8 cellular contexts compared by ENCODE assay signal in the genomic region with DNA sequence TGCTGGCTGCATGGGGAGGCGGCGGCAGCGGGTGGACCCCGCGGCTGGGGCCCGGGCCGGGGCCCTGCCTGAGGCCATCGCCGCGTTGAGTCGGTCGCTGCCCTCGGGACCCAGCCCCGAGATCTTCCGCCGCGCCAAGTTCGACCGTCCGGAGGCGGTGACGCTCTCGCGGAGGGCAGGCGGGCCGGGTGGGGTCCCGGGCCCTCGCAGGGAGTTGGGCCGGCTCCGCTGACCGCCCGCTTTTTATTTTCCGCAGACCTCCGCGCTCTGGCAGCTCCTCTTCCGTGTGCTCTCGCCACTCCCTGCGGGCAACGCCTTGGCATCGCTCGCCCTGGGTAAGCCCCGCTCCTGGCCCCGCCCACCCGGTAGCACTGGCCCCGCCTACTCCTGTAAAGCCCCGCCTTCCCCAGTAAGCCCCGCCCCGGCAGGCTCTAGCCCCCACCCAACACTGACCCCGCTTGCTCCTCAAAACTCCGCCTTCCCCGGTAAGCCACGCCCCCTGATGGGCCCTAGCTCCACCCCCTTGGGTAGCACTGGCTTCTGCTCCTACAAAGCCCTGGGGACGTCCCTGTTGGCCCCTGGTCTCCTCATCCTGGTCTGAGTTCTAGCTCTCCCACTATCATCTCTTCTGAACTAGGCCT. TPM values are rescaled to one million over a fixed set of nuclear protein-coding genes. Genes with fewer than 3 reads are reported as not detected.
DNase-seq lines count a peak whose midpoint lies in the region; ATAC-seq and TF ChIP-seq lines count a peak whose summit lies in the region.

No MANE protein-coding gene starts in this region.

- H3K9me2 ChIP-seq in PC-9 (ENCODE audit: insufficient read depth): no peaks in the 10 kb centered on the region

- H3K4ac ChIP-seq in neuronal stem cell (ENCODE audit: low read length): no peak overlapping the region

- H3K9me3 ChIP-seq in PC-9 (ENCODE audit: insufficient read depth, low read depth): no peaks in the 10 kb centered on the region
- no peaks in the 10 kb centered on the region for H3K9me3 ChIP-seq in neuronal stem cell (replicated peaks in 1 of 2; ENCODE audit: control insufficient read depth in 2 of 2, insufficient read depth in 1 of 2, low read depth in 1 of 2, low read length in 2 of 2)
- no peaks in the 10 kb centered on the region for H3K9me3 ChIP-seq in thoracic aorta

- peaks cover 13% of the 10 kb centered on the region; the same call in 1 of the 2 replicates for H3F3A ChIP-seq in PC-9 (ENCODE audit: insufficient read depth, low read depth)

- H3K4me1 ChIP-seq in PC-9 (replicated peaks; ENCODE audit: insufficient read depth) (peaks cover 28% of the 10 kb centered on the region), neuronal stem cell (ENCODE audit: control insufficient read depth in 2 of 2, insufficient read depth in 1 of 2, low read depth in 1 of 2, low read length in 2 of 2) (peaks cover 16 to 20% of the 10 kb centered on the region in 2 donors), thoracic aorta (ENCODE audit: control insufficient read depth in 1 of 2, low read depth in 2 of 2) (peaks cover 12 to 52% of the 10 kb centered on the region in 2 donors)

- TSS peak; percentile 80 for BruUV-seq in PC-9 (replicated peaks; lab: Mats Ljungman, UMichigan)

- 0 out of 2 replicates have a peak, but pooled peaks cover 5% of the 10 kb centered on the region for H3K79me2 ChIP-seq in PC-9 (ENCODE audit: low read depth)

- peak overlapping the region; percentile 90 for H2AFZ ChIP-seq in PC-9
- peak overlapping the region; percentile 98 for H2AFZ ChIP-seq in neuronal stem cell (ENCODE audit: low read length)

- H3K27ac ChIP-seq in PC-9 (peak overlapping the region; percentile 65), neuronal stem cell (replicated peaks; ENCODE audit: low read length) (peak overlapping the region; percentile 73), thoracic aorta (peak overlapping the region in 1 of 2 donors; percentile 59)

- WGBS in neuronal stem cell (ENCODE audit: extremely low coverage in 2 of 2, insufficient read length in 2 of 2, insufficient replicate concordance in 1 of 2), 2 donors: no CpG with 5 or more reads among the region's 53 CpGs

- H3K36me3 Mint-ChIP-seq in activated T-helper 1 cell treated with anti-CD3 and anti-CD28 coated beads, Interleukin-12 subunit alpha, Interleukin-12 subunit beta, Interleukin-2, Interleukin-4 antibody, amounts not matched to agents 30 ng/mL and 10 ng/mL and 1 ng/mL, durations not matched to agents 14 hours and 24 hours and 36 hours (ENCODE audit: low read depth): no peaks in the 10 kb centered on the region

- DNase-seq in EH (ENCODE audit: low read depth) (peak; percentile 61), PC-9 (peak; percentile 74), fibroblast of the aortic adventitia (ENCODE audit: low read depth) (peak; percentile 37), neuronal stem cell (ENCODE audit: low spot score) (no peak), thoracic aorta (ENCODE audit: low spot score) (no peak), NCI-H128 (lab: John Stamatoyannopoulos, UW; ENCODE audit: unreplicated experiment) (no peak)
- DNase-seq in activated T-helper 1 cell treated with anti-CD3 and anti-CD28 coated beads, Interleukin-12 subunit alpha, Interleukin-12 subunit beta, Interleukin-2, Interleukin-4 antibody, amounts not matched to agents 30 ng/mL and 10 ng/mL and 1 ng/mL, durations not matched to agents 14 hours and 24 hours and 36 hours (ENCODE audit: low spot score): peak; percentile 84

- peak overlapping the region; percentile 75 for H2BK15ac ChIP-seq in neuronal stem cell (ENCODE audit: low read length)

- H3K9ac ChIP-seq in neuronal stem cell (ENCODE audit: low read depth, low read length, poor library complexity): peak overlapping the region; percentile 84

- H2BK120ac ChIP-seq in neuronal stem cell (ENCODE audit: low read depth, low read length): no peak overlapping the region

- no peaks in the 10 kb centered on the region for H3K27me3 Mint-ChIP-seq in activated T-helper 1 cell treated with anti-CD3 and anti-CD28 coated beads, Interleukin-12 subunit alpha, Interleukin-12 subunit beta, Interleukin-2, Interleukin-4 antibody, amounts not matched to agents 30 ng/mL and 10 ng/mL and 1 ng/mL, durations not matched to agents 14 hours and 24 hours and 36 hours (ENCODE audit: insufficient read depth)

- no peaks in the 10 kb centered on the region for H3K9me3 Mint-ChIP-seq in activated T-helper 1 cell treated with anti-CD3 and anti-CD28 coated beads, Interleukin-12 subunit alpha, Interleukin-12 subunit beta, Interleukin-2, Interleukin-4 antibody, amounts not matched to agents 30 ng/mL and 10 ng/mL and 1 ng/mL, durations not matched to agents 14 hours and 24 hours and 36 hours

- H3K36me3 ChIP-seq in PC-9 (ENCODE audit: low read depth): no peaks in the 10 kb centered on the region
- H3K36me3 ChIP-seq in neuronal stem cell (replicated peaks in 1 of 2; ENCODE audit: control insufficient read depth in 2 of 2, insufficient read depth in 2 of 2, low read length in 2 of 2): peaks cover 2 to 11% of the 10 kb centered on the region in 2 donors
- H3K36me3 ChIP-seq in thoracic aorta: no peaks in the 10 kb centered on the region

- peak overlapping the region; percentile 43 for H3K23ac ChIP-seq in neuronal stem cell (ENCODE audit: low read depth, low read length, poor library complexity)

- H3K79me1 ChIP-seq in neuronal stem cell (ENCODE audit: low read depth, low read length): peaks cover 17% of the 10 kb centered on the region

- H4K20me1 ChIP-seq in PC-9 (ENCODE audit: insufficient read depth): peaks cover 6% of the 10 kb centered on the region

- H4K8ac ChIP-seq in neuronal stem cell (ENCODE audit: low read depth, low read length): peak overlapping the region; percentile 43

- H3K4me3 ChIP-seq in PC-9 (peak overlapping the region; percentile 94), fibroblast of the aortic adventitia (ENCODE audit: low read depth, low read length) (peak overlapping the region; percentile 73), neuronal stem cell (ENCODE audit: low read length in 2 of 2) (peak overlapping the region; percentile 74 to 88), thoracic aorta (peak overlapping the region; percentile 72)

- H3K27ac Mint-ChIP-seq in activated T-helper 1 cell treated with anti-CD3 and anti-CD28 coated beads, Interleukin-12 subunit alpha, Interleukin-12 subunit beta, Interleukin-2, Interleukin-4 antibody, amounts not matched to agents 30 ng/mL and 10 ng/mL and 1 ng/mL, durations not matched to agents 14 hours and 24 hours and 36 hours: peak overlapping the region; percentile 90

- peak overlapping the region; percentile 41 for H2BK12ac ChIP-seq in neuronal stem cell (ENCODE audit: low read length)

- H4K91ac ChIP-seq in neuronal stem cell (ENCODE audit: low read depth, low read length, poor library complexity): no peak overlapping the region

- peak overlapping the region; percentile 87 for H3K4me3 Mint-ChIP-seq in activated T-helper 1 cell treated with anti-CD3 and anti-CD28 coated beads, Interleukin-12 subunit alpha, Interleukin-12 subunit beta, Interleukin-2, Interleukin-4 antibody, amounts not matched to agents 30 ng/mL and 10 ng/mL and 1 ng/mL, durations not matched to agents 14 hours and 24 hours and 36 hours

- no peaks in the 10 kb centered on the region for H3K27me3 ChIP-seq in PC-9 (ENCODE audit: insufficient read depth, low read depth)
- peaks cover 0 to 9% (median under 1%) of the 10 kb centered on the region in 3 experiments for H3K27me3 ChIP-seq in neuronal stem cell (ENCODE audit: control insufficient read depth in 3 of 3, insufficient read depth in 3 of 3, low read depth in 1 of 3, low read length in 3 of 3)
- no peaks in the 10 kb centered on the region for H3K27me3 ChIP-seq in thoracic aorta (replicated peaks; ENCODE audit: insufficient read depth)

- H3K14ac ChIP-seq in neuronal stem cell (ENCODE audit: low read length): no peak overlapping the region

- peak overlapping the region; percentile 39 for H2BK5ac ChIP-seq in neuronal stem cell (ENCODE audit: low read length)

- intact Hi-C loops in PC-9 (cut with micrococcal nuclease; ENCODE audit: unreplicated experiment): loop anchor here (1.0 to 5.0 kb wide), 4 partner anchors 27 to 399 kb away; no protein-coding TSS in a partner anchor
- intact Hi-C loops in activated T-helper 1 cell treated with anti-CD3 and anti-CD28 coated beads, Interleukin-12 subunit alpha, Interleukin-12 subunit beta, Interleukin-2, Interleukin-4 antibody, amounts not matched to agents 30 ng/mL and 10 ng/mL and 1 ng/mL, durations not matched to agents 14 hours and 24 hours and 36 hours (cut with micrococcal nuclease): loop anchor here (1.0 to 5.0 kb wide), 9 partner anchors 9 to 558 kb away; partner anchors contain the start of genes CDCA4, CRIP2, GPR132 and TEX22

- peaks cover 8% of the 10 kb centered on the region for H3K4me1 Mint-ChIP-seq in activated T-helper 1 cell treated with anti-CD3 and anti-CD28 coated beads, Interleukin-12 subunit alpha, Interleukin-12 subunit beta, Interleukin-2, Interleukin-4 antibody, amounts not matched to agents 30 ng/mL and 10 ng/mL and 1 ng/mL, durations not matched to agents 14 hours and 24 hours and 36 hours (ENCODE audit: low read depth)

- CTCF ChIA-PET in PC-9 (lab: Charles Lee): interaction anchor here (0.6 kb wide), 1 partner anchor 701 kb away, joined by 5 read pairs; no protein-coding TSS in a partner anchor

- ATAC-seq in HG03432 (IDR thresholded peaks at IDR 0.05; ENCODE audit: unreplicated experiment): peak; percentile 5
- ATAC-seq in thoracic aorta (ENCODE audit: insufficient number of reproducible peaks, low FRiP score, low read depth): no peak

- peak overlapping the region; percentile 71 for H3K18ac ChIP-seq in neuronal stem cell (ENCODE audit: low read length)

- H2AK5ac ChIP-seq in neuronal stem cell (ENCODE audit: low read depth, low read length): no peak overlapping the region

- H3K4me2 ChIP-seq in PC-9: peak overlapping the region; percentile 80
- peak overlapping the region; percentile 69 for H3K4me2 ChIP-seq in neuronal stem cell (ENCODE audit: insufficient read depth, low read length, poor library complexity, severe bottlenecking)

- TF ChIP-seq CTCF in PC-9 (conservative IDR thresholded peaks at IDR 0.05) (no peak), fibroblast of the aortic adventitia (IDR thresholded peaks at IDR 0.05; ENCODE audit: insufficient read depth, low read length) (no peak), thoracic aorta (IDR thresholded peaks at IDR 0.05) (no peak)

- POLR2A ChIA-PET in PC-9 (lab: Charles Lee; ENCODE audit: unreplicated experiment): interaction anchor here (0.6 to 0.7 kb wide), 3 partner anchors 37 to 87 kb away, joined by 5 to 27 read pairs (median 12); no protein-coding TSS in a partner anchor

RNA-seq across cellular contexts. Expression of gene TEDC1, which starts 0.4 kb away (rescaled TPM):
- 21.2 and 31.9 TPM in 2 replicates for total RNA-seq in PC-9 (2021)
- total RNA-seq in activated T-helper 1 cell treated with anti-CD3 and anti-CD28 coated beads, Interleukin-12 subunit alpha, Interleukin-12 subunit beta, Interleukin-2, Interleukin-4 antibody, amounts not matched to agents 30 ng/mL and 10 ng/mL and 1 ng/mL, durations not matched to agents 14 hours and 24 hours and 36 hours: 44.5 and 46.1 TPM in 2 replicates
- total RNA-seq in fibroblast of the aortic adventitia (ENCODE audit: low replicate concordance): 8.7 and 12.6 TPM in 2 replicates
- 13.4 TPM for polyA plus RNA-seq in neuronal stem cell (2013, experiment 1 of 2)
- 11.7 TPM for polyA plus RNA-seq in neuronal stem cell (2013, experiment 2 of 2)
- total RNA-seq in thoracic aorta: 10 to 100 TPM in 1 of 2 donors, 1 to 10 TPM in 1; 7.8 to 42.1 TPM

RNA-seq across cellular contexts. Expression of gene CRIP1, which starts 4.8 kb away (rescaled TPM):
- total RNA-seq in PC-9 (2021) (296 and 374 TPM in 2 replicates), fibroblast of the aortic adventitia (ENCODE audit: low replicate concordance) (9.4 and 28.4 TPM in 2 replicates), thoracic aorta (100 to 1,000 TPM in 1 of 2 donors, 10 to 100 TPM in 1; 75.4 to 325 TPM)
- 97.1 and 103 TPM in 2 replicates for total RNA-seq in activated T-helper 1 cell treated with anti-CD3 and anti-CD28 coated beads, Interleukin-12 subunit alpha, Interleukin-12 subunit beta, Interleukin-2, Interleukin-4 antibody, amounts not matched to agents 30 ng/mL and 10 ng/mL and 1 ng/mL, durations not matched to agents 14 hours and 24 hours and 36 hours
- 98.0 TPM for polyA plus RNA-seq in neuronal stem cell (2013, experiment 1 of 2)
- 93.7 TPM for polyA plus RNA-seq in neuronal stem cell (2013, experiment 2 of 2)

RNA-seq across cellular contexts. Expression of gene CRIP2, which starts 16.9 kb away (rescaled TPM):
- total RNA-seq in PC-9 (2021): 42.5 and 50.2 TPM in 2 replicates
- not detected in 2 replicates for total RNA-seq in activated T-helper 1 cell treated with anti-CD3 and anti-CD28 coated beads, Interleukin-12 subunit alpha, Interleukin-12 subunit beta, Interleukin-2, Interleukin-4 antibody, amounts not matched to agents 30 ng/mL and 10 ng/mL and 1 ng/mL, durations not matched to agents 14 hours and 24 hours and 36 hours
- 32.9 and 54.3 TPM in 2 replicates for total RNA-seq in fibroblast of the aortic adventitia (ENCODE audit: low replicate concordance)
- polyA plus RNA-seq in neuronal stem cell (2013, experiment 1 of 2): 16.9 TPM
- 15.2 TPM for polyA plus RNA-seq in neuronal stem cell (2013, experiment 2 of 2)
- 100 to 1,000 TPM; 307 to 748 TPM for total RNA-seq in thoracic aorta

RNA-seq across cellular contexts. Expression of gene TMEM121, which starts 34.9 kb away (rescaled TPM):
- total RNA-seq in PC-9 (2021) (1.0 and 1.1 TPM in 2 replicates), fibroblast of the aortic adventitia (ENCODE audit: low replicate concordance) (4.0 and 6.7 TPM in 2 replicates), thoracic aorta (1 to 10 TPM; 2.6 to 5.5 TPM)
- 9.9 and 11.7 TPM in 2 replicates for total RNA-seq in activated T-helper 1 cell treated with anti-CD3 and anti-CD28 coated beads, Interleukin-12 subunit alpha, Interleukin-12 subunit beta, Interleukin-2, Interleukin-4 antibody, amounts not matched to agents 30 ng/mL and 10 ng/mL and 1 ng/mL, durations not matched to agents 14 hours and 24 hours and 36 hours
- polyA plus RNA-seq in neuronal stem cell (2013, experiment 1 of 2): 7.2 TPM
- 6.3 TPM for polyA plus RNA-seq in neuronal stem cell (2013, experiment 2 of 2)

Comparison
In these comparisons a context has a peak if more than half of its experiments do, and no peak if none do; other contexts are left out.
1. DNase-seq: peak in EH (single experiment), PC-9 (2 of 2), activated T-helper 1 cell treated with anti-CD3 and anti-CD28 coated beads, Interleukin-12 subunit alpha, Interleukin-12 subunit beta, Interleukin-2, Interleukin-4 antibody, amounts not matched to agents 30 ng/mL and 10 ng/mL and 1 ng/mL, durations not matched to agents 14 hours and 24 hours and 36 hours (single experiment) and fibroblast of the aortic adventitia (single experiment); none in neuronal stem cell (single experiment), thoracic aorta (single experiment) and NCI-H128 (single experiment).
2. RNA of gene CRIP2, which starts 16.9 kb away (total RNA-seq): 307 to 748 TPM in thoracic aorta, 32.9 to 54.3 TPM in fibroblast of the aortic adventitia and 42.5 to 50.2 TPM in PC-9; not detected in activated T-helper 1 cell treated with anti-CD3 and anti-CD28 coated beads, Interleukin-12 subunit alpha, Interleukin-12 subunit beta, Interleukin-2, Interleukin-4 antibody, amounts not matched to agents 30 ng/mL and 10 ng/mL and 1 ng/mL, durations not matched to agents 14 hours and 24 hours and 36 hours; every median in the first group is over 10 times any median in the second.
3. Peak in every context shown above with its lines, with median percentiles within 50 percentile points of each other: H3K4me3 ChIP-seq.